Comparison of ENCODE assay signal across 8 cellular contexts in genomic region chr11:63738720-63739360, GRCh38. TPM values are rescaled to one million over a fixed set of nuclear protein-coding genes. Genes with fewer than 3 reads are reported as not detected.
A peak's percentile ranks its signal among the peaks of the same experiment; 100 is the strongest.
DNase-seq lines count a peak whose midpoint lies in the region; ATAC-seq and TF ChIP-seq lines count a peak whose summit lies in the region.

No MANE protein-coding gene starts in this region.

- no peak overlapping the region for H3K4me3 ChIP-seq in HUES64 (ENCODE audit: low read length)
- no peak overlapping the region for H3K4me3 ChIP-seq in fibroblast of lung (replicated peaks in 1 of 4; ENCODE audit: control extremely low read depth in 1 of 4, insufficient read depth in 1 of 4, low read depth in 3 of 4, low read length in 4 of 4)
- no peak overlapping the region for H3K4me3 ChIP-seq in thyroid gland (replicated peaks in 1 of 3)

- H3K4me1 ChIP-seq in HUES64 (ENCODE audit: insufficient read depth, low read length): no peaks in the 10 kb centered on the region
- no peaks in the 10 kb centered on the region for H3K4me1 ChIP-seq in fibroblast of lung (ENCODE audit: control insufficient read depth, extremely low read depth, insufficient read depth, low read length)
- H3K4me1 ChIP-seq in thyroid gland: peaks cover 4 to 11% of the 10 kb centered on the region in 2 donors

- no peak overlapping the region for H3K9ac ChIP-seq in HUES64 (ENCODE audit: low read depth, low read length)
- no peak overlapping the region for H3K9ac ChIP-seq in fibroblast of lung (ENCODE audit: insufficient read depth, low read length)

- H3K36me3 ChIP-seq in HUES64 (ENCODE audit: insufficient read depth, low read length) (no peaks in the 10 kb centered on the region; the same call in 1 of the 2 replicates), fibroblast of lung (ENCODE audit: control insufficient read depth, insufficient read depth, low read length) (no peaks in the 10 kb centered on the region), thyroid gland (no peaks in the 10 kb centered on the region)

- no peak overlapping the region for H2AFZ ChIP-seq in fibroblast of lung (ENCODE audit: low read length)

- H3K27me3 ChIP-seq in HUES64 (ENCODE audit: insufficient read depth, low read length) (no peaks in the 10 kb centered on the region), fibroblast of lung (ENCODE audit: control insufficient read depth, insufficient read depth, low read length) (no peaks in the 10 kb centered on the region), thyroid gland (no peaks in the 10 kb centered on the region)

- intact Hi-C loops in thyroid gland (cut with DNase I): loop anchor here (5.0 to 10.0 kb wide), 2 partner anchors 67 to 254 kb away; partner anchors contain the start of gene ATL3

- H3K9me3 ChIP-seq in HUES64 (ENCODE audit: insufficient read depth, low read depth, low read length) (no peaks in the 10 kb centered on the region), fibroblast of lung (ENCODE audit: control insufficient read depth, insufficient read depth, low read depth, low read length) (no peaks in the 10 kb centered on the region), thyroid gland (no peaks in the 10 kb centered on the region)

- no peaks in the 10 kb centered on the region for H4K20me1 ChIP-seq in fibroblast of lung (ENCODE audit: control insufficient read depth, extremely low read depth, insufficient read depth, low read length)

- TF ChIP-seq CTCF in fibroblast of lung (conservative IDR thresholded peaks at IDR 0.05 in 1 of 2, IDR thresholded peaks at IDR 0.05 in 1 of 2; ENCODE audit: low read depth in 1 of 2, low read length in 2 of 2) (peak; percentile 96 to 97), omental fat pad (IDR thresholded peaks at IDR 0.05) (peak in 2 of 3 donors; percentile 53 to 58), thyroid gland (IDR thresholded peaks at IDR 0.05) (peak; percentile 80 to 98 (median 92))

- ATAC-seq in omental fat pad (ENCODE audit: low FRiP score): peak; percentile 62
- ATAC-seq in GM18502 (IDR thresholded peaks at IDR 0.05; ENCODE audit: poor library complexity, unreplicated experiment): no peak

- peaks cover 7% of the 10 kb centered on the region for H3K79me2 ChIP-seq in fibroblast of lung (ENCODE audit: control insufficient read depth, insufficient read depth, low read length)

- no peak overlapping the region for H3K4me2 ChIP-seq in fibroblast of lung (ENCODE audit: extremely low read depth, insufficient read depth, low read length)

- no peak for TF ChIP-seq POLR2A in thyroid gland (IDR thresholded peaks at IDR 0.05)

- 28% methylated on average over 4 of the region's 8 CpGs for WGBS in HUES64
- WGBS in thyroid gland, 2 donors: 19 to 21% methylated on average over 8 of the region's 8 CpGs

- H3K27ac ChIP-seq in HUES64 (ENCODE audit: low read depth, low read length): peak overlapping the region; percentile 44; the same call in 1 of the 2 replicates
- H3K27ac ChIP-seq in fibroblast of lung (ENCODE audit: insufficient read depth, low read length): no peak overlapping the region
- peak overlapping the region; percentile 20 to 25 (median 20) for H3K27ac ChIP-seq in thyroid gland

- DNase-seq in COLO829 (ENCODE audit: low spot score): peak; percentile 55
- DNase-seq in OCI-M1 (lab: John Stamatoyannopoulos, UW): peak; percentile 86
- DNase-seq in activated T-cell treated with anti-CD3 and anti-CD28 coated beads, Interleukin-2, amount 50 U/mL, for 1 hour: peak; percentile 67
- peak; percentile 65 to 89 for DNase-seq in fibroblast of lung (ENCODE audit: low read depth in 2 of 2)
- peak; percentile 97 for DNase-seq in omental fat pad (ENCODE audit: low spot score)
- peak; percentile 74 to 81 for DNase-seq in thyroid gland

RNA-seq across cellular contexts. Expression of gene ZFTA, which starts 29.7 kb away (rescaled TPM):
- polyA plus RNA-seq in HUES64 (2013, experiment 1 of 2): 13.8 TPM
- polyA plus RNA-seq in HUES64 (2013, experiment 2 of 2): 19.4 TPM
- total RNA-seq in fibroblast of lung (12.9 and 14.4 TPM in 2 replicates), omental fat pad (10 to 100 TPM; 10.7 to 18.3 (median 15.6) TPM), thyroid gland (10 to 100 TPM; 14.7 to 29.7 (median 18.6) TPM)
- 5.4 and 6.0 TPM in 2 replicates for polyA plus RNA-seq in fibroblast of lung
- 6.8 and 8.2 TPM in 2 replicates for polyA plus RNA-seq in fibroblast of lung (2012)
- 2.6 and 5.0 TPM in 2 replicates for polyA minus RNA-seq in fibroblast of lung (ENCODE audit: low replicate concordance)

RNA-seq across cellular contexts. Expression of gene RTN3, which starts 57.5 kb away (rescaled TPM):
- polyA plus RNA-seq in HUES64 (2013, experiment 1 of 2): 144 TPM
- polyA plus RNA-seq in HUES64 (2013, experiment 2 of 2): 163 TPM
- total RNA-seq in fibroblast of lung (67.8 and 93.3 TPM in 2 replicates), omental fat pad (100 to 1,000 TPM; 137 to 307 (median 193) TPM), thyroid gland (100 to 1,000 TPM; 155 to 232 (median 209) TPM)
- polyA plus RNA-seq in fibroblast of lung: 158 and 167 TPM in 2 replicates
- polyA plus RNA-seq in fibroblast of lung (2012): 120 and 126 TPM in 2 replicates
- 69.8 and 75.1 TPM in 2 replicates for polyA minus RNA-seq in fibroblast of lung (ENCODE audit: low replicate concordance)
